8 cellular contexts compared by ENCODE assay signal in the genomic region with DNA sequence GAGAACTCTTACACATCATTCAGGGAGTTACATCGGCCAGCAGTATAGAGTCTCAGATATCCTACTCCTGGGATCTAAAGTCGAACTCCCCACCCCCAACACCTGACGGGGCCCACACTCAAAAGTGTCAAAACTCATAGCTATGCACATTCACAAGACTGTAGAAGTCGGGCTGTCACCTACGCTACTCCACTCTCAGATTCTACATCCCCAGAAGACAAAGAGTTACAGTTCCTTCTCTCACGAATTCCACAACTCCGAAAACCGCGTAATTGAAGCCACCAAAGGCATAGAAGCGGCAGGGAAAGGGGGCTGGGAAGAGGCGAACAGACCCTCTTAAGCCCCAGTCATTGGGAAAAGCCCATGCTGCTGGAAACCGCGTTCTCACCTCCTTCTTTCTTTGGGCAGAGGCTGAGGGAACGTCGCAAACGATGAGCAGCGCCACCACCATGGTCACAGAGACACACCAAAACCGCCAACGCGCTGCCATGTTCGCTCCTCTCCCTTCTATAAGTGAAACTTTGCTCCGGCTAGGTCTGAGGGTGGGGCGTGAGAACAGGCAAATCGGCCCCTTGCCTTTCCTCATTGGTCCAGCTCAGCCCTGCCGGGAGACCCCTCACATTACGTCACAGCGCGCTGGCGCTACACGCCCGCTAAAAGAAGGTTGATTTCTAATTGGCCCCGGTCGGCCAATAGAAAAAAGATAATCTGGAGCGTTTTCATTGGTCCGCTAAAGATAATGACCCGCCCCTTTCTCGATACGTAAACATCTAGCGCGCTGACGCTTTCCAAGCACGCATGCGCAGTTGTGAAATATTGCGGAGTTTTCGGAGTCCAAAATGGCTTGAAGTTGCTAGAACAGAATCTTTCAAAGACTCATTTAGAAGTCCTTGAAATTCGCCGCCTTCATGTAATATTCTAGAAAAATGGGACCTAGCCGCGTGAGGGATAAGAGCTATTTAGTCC. TPM values are rescaled to one million over a fixed set of nuclear protein-coding genes. Genes with fewer than 3 reads are reported as not detected.
DNase-seq lines count a peak whose midpoint lies in the region; ATAC-seq and TF ChIP-seq lines count a peak whose summit lies in the region.

Gene MAGT1, minus strand, starts transcription at position 515 of the 966 bp plus-strand sequence. Its CDS starts 25 bp downstream, at position 490.

- peaks cover 8 to 20% (median 14%) of the 10 kb centered on the region in 3 donors for H3K4me1 Mint-ChIP-seq in IgD-negative memory B cell

- peaks cover 0 to 2% (median 0%) of the 10 kb centered on the region in 3 donors for H3K9me3 Mint-ChIP-seq in IgD-negative memory B cell

- H3K4me3 Mint-ChIP-seq in IgD-negative memory B cell, result peak within 1 kb of the TSS; percentile 92 to 99 (median 96)

- H3K27me3 Mint-ChIP-seq in IgD-negative memory B cell, result no peaks in the 10 kb centered on the region

- peak within 1 kb of the TSS; percentile 86 for H3K4me3 ChIP-seq in epithelial cell of esophagus (ENCODE audit: low read length)
- H3K4me3 ChIP-seq in mononuclear cell (ENCODE audit: low read length), result peak within 1 kb of the TSS; percentile 79

- no peak for TF ChIP-seq CTCF in epithelial cell of esophagus (IDR thresholded peaks at IDR 0.05; ENCODE audit: insufficient read depth, low read depth, low read length, missing control alignments)

- DNase-seq in DMS 273 treated with DMSO at 0.1 percent for 48 hours (lab: John Stamatoyannopoulos, UW), result peak; percentile 96
- peak; percentile 38 for DNase-seq in OCI-M2 (lab: John Stamatoyannopoulos, UW; ENCODE audit: unreplicated experiment)
- DNase-seq in activated T-cell treated with anti-CD3 and anti-CD28 coated beads for 4 hours, result peak; percentile 76
- peak; percentile 96 for DNase-seq in epithelial cell of esophagus (ENCODE audit: low read depth)
- DNase-seq in stimulated activated CD8-positive, alpha-beta memory T cell treated with anti-CD3 and anti-CD28 coated beads, Interleukin-4, amount 100 ng/mL, for 1 hour (ENCODE audit: low read depth in 2 of 2, low spot score in 1 of 2), result peak; percentile 55 to 77

- no peaks in the 10 kb centered on the region for H3K36me3 Mint-ChIP-seq in IgD-negative memory B cell

- peaks cover 6% of the 10 kb centered on the region for H3K4me1 ChIP-seq in mononuclear cell (ENCODE audit: insufficient read depth, low read length)

- peak; percentile 85 for ATAC-seq in GM21529 (IDR thresholded peaks at IDR 0.05; ENCODE audit: unreplicated experiment)

- no peaks in the 10 kb centered on the region for H3K27me3 ChIP-seq in mononuclear cell (ENCODE audit: insufficient read depth, low read length)

- H3K27ac Mint-ChIP-seq in IgD-negative memory B cell, result peak within 1 kb of the TSS; percentile 97 to 99 (median 98)

- no peaks in the 10 kb centered on the region for H3K9me3 ChIP-seq in mononuclear cell (ENCODE audit: low read depth, low read length)

RNA-seq across cellular contexts. Expression of gene MAGT1, which starts in this region (rescaled TPM):
- 34.0 TPM for polyA plus RNA-seq in IgD-negative memory B cell
- total RNA-seq in mononuclear cell, result 63.2 TPM

Comparison
In these comparisons a context has a peak if more than half of its experiments do, and no peak if none do; other contexts are left out.
1. Peak in every context shown above with its lines: DNase-seq, ATAC-seq and H3K4me3 ChIP-seq.
2. DNase-seq: peak in every context shown above with its lines; median percentile 96 in DMS 273 treated with DMSO at 0.1 percent for 48 hours; 96 in epithelial cell of esophagus; 76 in activated T-cell treated with anti-CD3 and anti-CD28 coated beads for 4 hours; 66 in stimulated activated CD8-positive, alpha-beta memory T cell treated with anti-CD3 and anti-CD28 coated beads, Interleukin-4, amount 100 ng/mL, for 1 hour; 38 in OCI-M2.